8 cellular contexts compared by ENCODE assay signal in the genomic region with DNA sequence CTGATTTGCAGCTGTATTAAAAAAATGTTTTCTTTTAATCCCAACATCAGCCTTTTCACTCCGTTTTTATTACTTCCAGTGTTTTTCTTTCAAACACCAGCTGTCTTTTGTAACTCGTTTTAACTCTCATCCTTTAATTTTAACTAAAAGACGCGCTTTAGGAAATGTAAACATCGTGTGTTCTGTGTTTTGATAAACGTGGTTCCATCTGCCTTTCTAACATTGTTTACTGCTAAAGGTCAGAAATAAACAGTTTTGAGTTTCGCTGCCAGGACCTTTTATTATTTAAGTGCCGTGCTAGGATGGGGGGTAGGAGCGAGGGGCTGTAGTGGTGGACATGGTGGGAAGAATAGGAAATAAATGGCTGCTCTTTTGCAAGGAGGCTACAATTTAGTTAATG. TPM values are rescaled to one million over a fixed set of nuclear protein-coding genes. Genes with fewer than 3 reads are reported as not detected.
DNase-seq lines count a peak whose midpoint lies in the region; ATAC-seq and TF ChIP-seq lines count a peak whose summit lies in the region.

No MANE protein-coding gene starts in this region.

- H3K4me1 Mint-ChIP-seq in activated naive CD4-positive, alpha-beta T cell treated with anti-CD3 and anti-CD28 coated beads, Interleukin-2, amount 10 ng/mL, durations not matched to agents 7 days and 5 days: peaks cover 48% of the 10 kb centered on the region

- no peaks in the 10 kb centered on the region for H3K9me3 ChIP-seq in right lobe of liver
- no peaks in the 10 kb centered on the region for H3K9me3 ChIP-seq in upper lobe of right lung

- H3K27ac Mint-ChIP-seq in activated naive CD4-positive, alpha-beta T cell treated with anti-CD3 and anti-CD28 coated beads, Interleukin-2, amount 10 ng/mL, durations not matched to agents 7 days and 5 days: peak overlapping the region; percentile 98

- peaks cover 30% of the 10 kb centered on the region for H3K36me3 Mint-ChIP-seq in activated naive CD4-positive, alpha-beta T cell treated with anti-CD3 and anti-CD28 coated beads, Interleukin-2, amount 10 ng/mL, durations not matched to agents 7 days and 5 days

- DNase-seq in activated naive CD4-positive, alpha-beta T cell treated with anti-CD3 and anti-CD28 coated beads, Interleukin-2, amount 10 ng/mL, durations not matched to agents 7 days and 5 days: no peak
- DNase-seq in activated naive CD4-positive, alpha-beta T cell treated with anti-CD3 and anti-CD28 coated beads, Interleukin-2, amount 50 U/mL, for 16 hours: no peak
- DNase-seq in astrocyte of the cerebellum (ENCODE audit: low read depth) (no peak), right lobe of liver (no peak), upper lobe of right lung (no peak), KBM-7 (no peak), NCI-H2171 treated with DMSO at 0.1 percent for 48 hours (lab: John Stamatoyannopoulos, UW) (no peak)
- DNase-seq in stimulated activated CD4-positive, alpha-beta T cell treated with anti-CD3 and anti-CD28 coated beads, Interleukin-12 subunit alpha, Interleukin-12 subunit beta, amount 100 ng/mL, for 4 hours: no peak

- CTCF ChIA-PET in activated naive CD4-positive, alpha-beta T cell treated with anti-CD3 and anti-CD28 coated beads, Interleukin-2, amount 10 ng/mL, durations not matched to agents 7 days and 5 days (lab: Charles Lee): interaction anchor here (0.7 to 3.5 kb wide), 3 partner anchors 30 to 259 kb away, joined by 3 to 16 read pairs (median 3); no protein-coding TSS in a partner anchor

- TF ChIP-seq CTCF in astrocyte of the cerebellum (IDR thresholded peaks at IDR 0.05; ENCODE audit: low read depth, low read length, missing control alignments): no peak
- no peak for TF ChIP-seq CTCF in right lobe of liver (IDR thresholded peaks at IDR 0.05)
- no peak for TF ChIP-seq CTCF in upper lobe of right lung (IDR thresholded peaks at IDR 0.05)

- peaks cover 3% of the 10 kb centered on the region for H3K27me3 Mint-ChIP-seq in activated naive CD4-positive, alpha-beta T cell treated with anti-CD3 and anti-CD28 coated beads, Interleukin-2, amount 10 ng/mL, durations not matched to agents 7 days and 5 days

- WGBS in right lobe of liver (ENCODE audit: insufficient coverage, low coverage, low lambda C conversion rate, missing lambda C conversion rate): 0% methylated on average over 9 of the region's 9 CpGs

- H3K4me3 ChIP-seq in astrocyte of the cerebellum (ENCODE audit: low read depth, low read length) (peak overlapping the region; percentile 72), right lobe of liver (peak overlapping the region; percentile 70 to 96 (median 88)), upper lobe of right lung (peak overlapping the region; percentile 85)

- intact Hi-C loops in right lobe of liver (cut with DNase I) (no loop called here), upper lobe of right lung (cut with DNase I) (no loop called here)

- no peaks in the 10 kb centered on the region for H3K36me3 ChIP-seq in right lobe of liver
- no peaks in the 10 kb centered on the region for H3K36me3 ChIP-seq in upper lobe of right lung

- H3K4me3 Mint-ChIP-seq in activated naive CD4-positive, alpha-beta T cell treated with anti-CD3 and anti-CD28 coated beads, Interleukin-2, amount 10 ng/mL, durations not matched to agents 7 days and 5 days: peak overlapping the region; percentile 96

- in situ Hi-C loops in astrocyte of the cerebellum (cut with HindIII; ENCODE audit: low sequenced_read_pairs) (no loop called here), KBM-7 (cut with MboI; ENCODE audit: low pct_unique_long_range_greater_than_20kb, low sequenced_read_pairs) (no loop called here)

- H3K27ac ChIP-seq in right lobe of liver: peak overlapping the region; percentile 98 to 100 (median 99)
- H3K27ac ChIP-seq in upper lobe of right lung: peak overlapping the region; percentile 100

- H3K27me3 ChIP-seq in right lobe of liver: no peaks in the 10 kb centered on the region
- H3K27me3 ChIP-seq in upper lobe of right lung: no peaks in the 10 kb centered on the region

- peaks cover 0 to 17% (median 0%) of the 10 kb centered on the region in 4 donors for H3K4me1 ChIP-seq in right lobe of liver
- peaks cover 18% of the 10 kb centered on the region for H3K4me1 ChIP-seq in upper lobe of right lung

- no peak for ATAC-seq in right lobe of liver
- no peak for ATAC-seq in upper lobe of right lung

- no peaks in the 10 kb centered on the region for H3K9me3 Mint-ChIP-seq in activated naive CD4-positive, alpha-beta T cell treated with anti-CD3 and anti-CD28 coated beads, Interleukin-2, amount 10 ng/mL, durations not matched to agents 7 days and 5 days

- no peak for TF ChIP-seq POLR2A in right lobe of liver (IDR thresholded peaks at IDR 0.05)

RNA-seq across cellular contexts. Expression of gene N4BP2, which starts 1.5 kb away (rescaled TPM):
- total RNA-seq in right lobe of liver: 1 to 10 TPM; 4.2 to 8.0 (median 6.3) TPM
- total RNA-seq in upper lobe of right lung: 9.8 TPM
